1 cellular context compared by ENCODE assay signal in genomic region chr5:142063376-142063775, GRCh38.
TF ChIP-seq lines count a peak whose summit lies in the region.

No MANE protein-coding gene starts in this region.

TF ChIP-seq in WTC11, 78 proteins besides CTCF, POLR2A, EP300 and RAD21 (continued from another document):
- TF ChIP-seq RORB (CRISPR knock-in tag; IDR thresholded peaks at IDR 0.05) (no peak), CBFB (CRISPR knock-in tag; IDR thresholded peaks at IDR 0.05; ENCODE audit: low read depth) (no peak), EMX1 (CRISPR knock-in tag; IDR thresholded peaks at IDR 0.05) (no peak), ZBTB43 (CRISPR knock-in tag; IDR thresholded peaks at IDR 0.05) (no peak), ZBTB21 (CRISPR knock-in tag; IDR thresholded peaks at IDR 0.05; ENCODE audit: borderline replicate concordance) (no peak), KAT7 (CRISPR knock-in tag; IDR thresholded peaks at IDR 0.05; ENCODE audit: borderline replicate concordance) (no peak), TP53 (CRISPR knock-in tag; IDR thresholded peaks at IDR 0.05) (no peak)
- TF ChIP-seq, protein P1, sequence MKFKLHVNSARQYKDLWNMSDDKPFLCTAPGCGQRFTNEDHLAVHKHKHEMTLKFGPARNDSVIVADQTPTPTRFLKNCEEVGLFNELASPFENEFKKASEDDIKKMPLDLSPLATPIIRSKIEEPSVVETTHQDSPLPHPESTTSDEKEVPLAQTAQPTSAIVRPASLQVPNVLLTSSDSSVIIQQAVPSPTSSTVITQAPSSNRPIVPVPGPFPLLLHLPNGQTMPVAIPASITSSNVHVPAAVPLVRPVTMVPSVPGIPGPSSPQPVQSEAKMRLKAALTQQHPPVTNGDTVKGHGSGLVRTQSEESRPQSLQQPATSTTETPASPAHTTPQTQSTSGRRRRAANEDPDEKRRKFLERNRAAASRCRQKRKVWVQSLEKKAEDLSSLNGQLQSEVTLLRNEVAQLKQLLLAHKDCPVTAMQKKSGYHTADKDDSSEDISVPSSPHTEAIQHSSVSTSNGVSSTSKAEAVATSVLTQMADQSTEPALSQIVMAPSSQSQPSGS (CRISPR knock-in tag; IDR thresholded peaks at IDR 0.05; ENCODE audit: borderline replicate concordance, low read depth), result no peak
- TF ChIP-seq, protein P2, sequence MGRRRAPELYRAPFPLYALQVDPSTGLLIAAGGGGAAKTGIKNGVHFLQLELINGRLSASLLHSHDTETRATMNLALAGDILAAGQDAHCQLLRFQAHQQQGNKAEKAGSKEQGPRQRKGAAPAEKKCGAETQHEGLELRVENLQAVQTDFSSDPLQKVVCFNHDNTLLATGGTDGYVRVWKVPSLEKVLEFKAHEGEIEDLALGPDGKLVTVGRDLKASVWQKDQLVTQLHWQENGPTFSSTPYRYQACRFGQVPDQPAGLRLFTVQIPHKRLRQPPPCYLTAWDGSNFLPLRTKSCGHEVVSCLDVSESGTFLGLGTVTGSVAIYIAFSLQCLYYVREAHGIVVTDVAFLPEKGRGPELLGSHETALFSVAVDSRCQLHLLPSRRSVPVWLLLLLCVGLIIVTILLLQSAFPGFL (CRISPR knock-in tag; IDR thresholded peaks at IDR 0.05; ENCODE audit: borderline replicate concordance), result no peak
- TF ChIP-seq, protein P3, sequence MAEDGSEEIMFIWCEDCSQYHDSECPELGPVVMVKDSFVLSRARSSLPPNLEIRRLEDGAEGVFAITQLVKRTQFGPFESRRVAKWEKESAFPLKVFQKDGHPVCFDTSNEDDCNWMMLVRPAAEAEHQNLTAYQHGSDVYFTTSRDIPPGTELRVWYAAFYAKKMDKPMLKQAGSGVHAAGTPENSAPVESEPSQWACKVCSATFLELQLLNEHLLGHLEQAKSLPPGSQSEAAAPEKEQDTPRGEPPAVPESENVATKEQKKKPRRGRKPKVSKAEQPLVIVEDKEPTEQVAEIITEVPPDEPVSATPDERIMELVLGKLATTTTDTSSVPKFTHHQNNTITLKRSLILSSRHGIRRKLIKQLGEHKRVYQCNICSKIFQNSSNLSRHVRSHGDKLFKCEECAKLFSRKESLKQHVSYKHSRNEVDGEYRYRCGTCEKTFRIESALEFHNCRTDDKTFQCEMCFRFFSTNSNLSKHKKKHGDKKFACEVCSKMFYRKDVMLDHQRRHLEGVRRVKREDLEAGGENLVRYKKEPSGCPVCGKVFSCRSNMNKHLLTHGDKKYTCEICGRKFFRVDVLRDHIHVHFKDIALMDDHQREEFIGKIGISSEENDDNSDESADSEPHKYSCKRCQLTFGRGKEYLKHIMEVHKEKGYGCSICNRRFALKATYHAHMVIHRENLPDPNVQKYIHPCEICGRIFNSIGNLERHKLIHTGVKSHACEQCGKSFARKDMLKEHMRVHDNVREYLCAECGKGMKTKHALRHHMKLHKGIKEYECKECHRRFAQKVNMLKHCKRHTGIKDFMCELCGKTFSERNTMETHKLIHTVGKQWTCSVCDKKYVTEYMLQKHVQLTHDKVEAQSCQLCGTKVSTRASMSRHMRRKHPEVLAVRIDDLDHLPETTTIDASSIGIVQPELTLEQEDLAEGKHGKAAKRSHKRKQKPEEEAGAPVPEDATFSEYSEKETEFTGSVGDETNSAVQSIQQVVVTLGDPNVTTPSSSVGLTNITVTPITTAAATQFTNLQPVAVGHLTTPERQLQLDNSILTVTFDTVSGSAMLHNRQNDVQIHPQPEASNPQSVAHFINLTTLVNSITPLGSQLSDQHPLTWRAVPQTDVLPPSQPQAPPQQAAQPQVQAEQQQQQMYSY (CRISPR knock-in tag; IDR thresholded peaks at IDR 0.05), result no peak
- TF ChIP-seq, protein P4, sequence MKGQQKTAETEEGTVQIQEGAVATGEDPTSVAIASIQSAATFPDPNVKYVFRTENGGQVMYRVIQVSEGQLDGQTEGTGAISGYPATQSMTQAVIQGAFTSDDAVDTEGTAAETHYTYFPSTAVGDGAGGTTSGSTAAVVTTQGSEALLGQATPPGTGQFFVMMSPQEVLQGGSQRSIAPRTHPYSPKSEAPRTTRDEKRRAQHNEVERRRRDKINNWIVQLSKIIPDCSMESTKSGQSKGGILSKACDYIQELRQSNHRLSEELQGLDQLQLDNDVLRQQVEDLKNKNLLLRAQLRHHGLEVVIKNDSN (CRISPR knock-in tag; IDR thresholded peaks at IDR 0.05), result no peak
